In the genomic region with DNA sequence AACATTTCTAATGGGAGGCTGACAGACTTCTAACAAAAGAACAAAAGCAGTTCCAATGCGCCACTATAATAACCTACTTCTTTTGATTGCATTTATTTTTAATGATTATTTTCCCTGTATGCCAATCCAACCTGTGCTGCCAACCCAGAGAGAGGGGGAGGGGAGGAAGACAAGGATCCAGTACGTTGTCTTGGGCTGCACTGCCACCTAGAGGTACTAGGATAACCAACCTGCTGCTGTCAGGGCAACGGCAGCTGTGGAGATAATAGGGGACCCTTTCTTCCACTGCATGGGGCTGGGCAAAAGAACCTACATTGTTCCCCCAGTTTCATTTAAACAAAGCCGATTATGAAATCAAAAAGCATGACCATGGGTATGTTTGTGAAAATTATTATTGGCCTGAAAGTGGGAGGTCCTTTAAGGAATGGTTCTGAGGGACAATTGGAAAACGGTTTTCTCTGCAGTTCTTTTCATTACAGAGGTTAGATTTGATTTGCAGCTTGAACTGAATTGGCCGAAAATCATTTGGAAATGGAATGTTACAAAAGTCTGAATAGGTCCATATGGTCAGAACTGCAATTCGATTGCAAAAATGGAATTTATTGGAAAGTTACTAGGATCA, we compare ENCODE assay signal across 8 cellular contexts.
DNase-seq lines count a peak whose midpoint lies in the region; ATAC-seq and TF ChIP-seq lines count a peak whose summit lies in the region.

No MANE protein-coding gene starts in this region.

- no peaks in the 10 kb centered on the region for H3K4me1 ChIP-seq in upper lobe of right lung

- CTCF ChIA-PET in activated CD8-positive, alpha-beta T cell treated with anti-CD3 and anti-CD28 coated beads for 36 hours (lab: Charles Lee): interaction anchor here (0.7 to 1.2 kb wide), 3 partner anchors 9 to 11 kb away, joined by 3 to 8 read pairs (median 4); no protein-coding TSS in a partner anchor

- H3K9me3 Mint-ChIP-seq in activated CD8-positive, alpha-beta T cell treated with anti-CD3 and anti-CD28 coated beads for 36 hours: no peaks in the 10 kb centered on the region
- peaks cover 2% of the 10 kb centered on the region for H3K9me3 Mint-ChIP-seq in neural crest cell

- no peak overlapping the region for H3K27ac Mint-ChIP-seq in activated CD8-positive, alpha-beta T cell treated with anti-CD3 and anti-CD28 coated beads for 36 hours
- no peak overlapping the region for H3K27ac Mint-ChIP-seq in neural crest cell (ENCODE audit: unreplicated experiment)

- intact Hi-C loops in activated CD8-positive, alpha-beta T cell treated with anti-CD3 and anti-CD28 coated beads for 36 hours (cut with micrococcal nuclease): no loop called here
- intact Hi-C loops in upper lobe of right lung (cut with DNase I): no loop called here

- H3K36me3 Mint-ChIP-seq in activated CD8-positive, alpha-beta T cell treated with anti-CD3 and anti-CD28 coated beads for 36 hours (ENCODE audit: low read depth): no peaks in the 10 kb centered on the region
- H3K36me3 Mint-ChIP-seq in neural crest cell (ENCODE audit: low read depth): no peaks in the 10 kb centered on the region

- H3K4me1 Mint-ChIP-seq in activated CD8-positive, alpha-beta T cell treated with anti-CD3 and anti-CD28 coated beads for 36 hours (ENCODE audit: low read depth): no peaks in the 10 kb centered on the region
- H3K4me1 Mint-ChIP-seq in neural crest cell: peaks cover 12% of the 10 kb centered on the region

- TF ChIP-seq CTCF in activated CD8-positive, alpha-beta T cell treated with anti-CD3 and anti-CD28 coated beads for 36 hours (IDR thresholded peaks at IDR 0.05): peak; percentile 74
- TF ChIP-seq CTCF in neural crest cell (conservative IDR thresholded peaks at IDR 0.05) (peak; percentile 94), upper lobe of right lung (IDR thresholded peaks at IDR 0.05) (peak; percentile 70)

- H3K27me3 ChIP-seq in upper lobe of right lung: no peaks in the 10 kb centered on the region

- H3K36me3 ChIP-seq in upper lobe of right lung: no peaks in the 10 kb centered on the region

- H3K4me3 ChIP-seq in upper lobe of right lung: no peak overlapping the region

- no peak overlapping the region for H3K4me3 Mint-ChIP-seq in activated CD8-positive, alpha-beta T cell treated with anti-CD3 and anti-CD28 coated beads for 36 hours
- H3K4me3 Mint-ChIP-seq in neural crest cell: no peak overlapping the region

- peak; percentile 10 for DNase-seq in DMS79 (lab: John Stamatoyannopoulos, UW)
- DNase-seq in NCI-H446 treated with DMSO at 0.1 percent for 48 hours (lab: John Stamatoyannopoulos, UW): peak; percentile 20
- DNase-seq in activated CD8-positive, alpha-beta T cell treated with anti-CD3 and anti-CD28 coated beads for 36 hours: peak; percentile 76
- peak; percentile 77 for DNase-seq in fibroblast of peridontal ligament (ENCODE audit: extremely low read depth)
- DNase-seq in neural crest cell (ENCODE audit: low read depth, low spot score): peak; percentile 74
- DNase-seq in upper lobe of right lung: peak; percentile 67

- POLR2A ChIA-PET in activated CD8-positive, alpha-beta T cell treated with anti-CD3 and anti-CD28 coated beads for 36 hours (lab: Charles Lee): no interaction called here

- no peak overlapping the region for H3K27ac ChIP-seq in upper lobe of right lung

- peak; percentile 35 for ATAC-seq in GM19468 (IDR thresholded peaks at IDR 0.05; ENCODE audit: extremely low read depth, unreplicated experiment)
- peak; percentile 87 for ATAC-seq in HG03469 (IDR thresholded peaks at IDR 0.05; ENCODE audit: unreplicated experiment)
- ATAC-seq in activated CD8-positive, alpha-beta T cell treated with anti-CD3 and anti-CD28 coated beads for 36 hours: peak; percentile 71
- peak; percentile 98 for ATAC-seq in upper lobe of right lung

- H3K27me3 Mint-ChIP-seq in activated CD8-positive, alpha-beta T cell treated with anti-CD3 and anti-CD28 coated beads for 36 hours: no peaks in the 10 kb centered on the region
- H3K27me3 Mint-ChIP-seq in neural crest cell (ENCODE audit: low read depth): no peaks in the 10 kb centered on the region

- H3K9me3 ChIP-seq in upper lobe of right lung: no peaks in the 10 kb centered on the region

Comparison
In these comparisons a context has a peak if more than half of its experiments do, and no peak if none do; other contexts are left out.
1. DNase-seq: peak in every context shown above with its lines; median percentile 77 in fibroblast of peridontal ligament; 76 in activated CD8-positive, alpha-beta T cell treated with anti-CD3 and anti-CD28 coated beads for 36 hours; 74 in neural crest cell; 67 in upper lobe of right lung; 20 in NCI-H446 treated with DMSO at 0.1 percent for 48 hours; 10 in DMS79.
2. ATAC-seq: peak in every context shown above with its lines; median percentile 98 in upper lobe of right lung; 87 in HG03469; 71 in activated CD8-positive, alpha-beta T cell treated with anti-CD3 and anti-CD28 coated beads for 36 hours; 35 in GM19468.